8 cellular contexts compared by ENCODE assay signal in the genomic region with DNA sequence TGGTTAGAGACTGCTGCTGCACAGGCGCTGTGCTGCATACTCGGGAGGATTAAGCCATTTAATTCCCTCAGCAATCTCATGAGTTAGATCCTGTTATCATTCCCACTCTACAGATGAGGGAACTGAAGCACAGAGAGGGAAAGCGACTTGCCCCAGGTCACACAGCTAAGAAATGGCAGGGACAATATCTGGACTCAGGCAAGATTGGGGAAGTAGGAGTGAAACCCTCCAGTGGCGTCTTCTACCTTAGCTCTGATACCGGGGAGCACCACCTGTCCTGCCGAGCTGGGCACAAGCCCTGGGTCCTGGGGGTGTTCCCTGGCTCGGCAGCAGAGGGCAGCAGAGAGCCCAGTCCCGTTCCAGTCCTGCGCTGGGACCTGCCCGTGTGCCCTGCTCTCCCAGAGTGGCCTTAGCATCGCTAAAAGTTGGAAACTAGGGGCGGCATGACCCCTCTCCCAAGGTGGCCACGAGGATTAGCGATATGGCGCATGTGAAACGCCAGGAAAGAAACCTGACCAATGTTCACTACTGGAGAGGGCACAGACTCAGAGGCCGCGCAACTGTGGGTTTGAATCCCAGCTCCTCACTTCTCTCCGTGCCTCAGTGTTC. TPM values are rescaled to one million over a fixed set of nuclear protein-coding genes. Genes with fewer than 3 reads are reported as not detected.
A peak's percentile ranks its signal among the peaks of the same experiment; 100 is the strongest.
DNase-seq lines count a peak whose midpoint lies in the region; ATAC-seq, FAIRE-seq and TF ChIP-seq lines count a peak whose summit lies in the region.

No MANE protein-coding gene starts in this region.

- peak; percentile 13 to 28; a peak in 2 of 3 replicates for TF ChIP-seq POLR2A in H1 (IDR thresholded peaks at IDR 0.05; ENCODE audit: control extremely low read depth in 1 of 2, low read depth in 2 of 2, low read length in 2 of 2)

- FAIRE-seq in H1 (lab: Jason Lieb, UNC): peak; percentile 71

- no peak overlapping the region for H2BK5ac ChIP-seq in H1 (ENCODE audit: low read depth, low read length)

- peaks cover 0 to 5% (median 4%) of the 10 kb centered on the region in 4 experiments; a peak in 3 of 7 replicates for H3K27me3 ChIP-seq in H1 (replicated peaks in 1 of 4; ENCODE audit: control insufficient read depth in 3 of 4, extremely low read depth in 1 of 4, insufficient read depth in 3 of 4, low read length in 3 of 4)

- H4K8ac ChIP-seq in H1 (ENCODE audit: extremely low read depth, insufficient read depth, low read length): no peak overlapping the region

- peak overlapping the region; percentile 94; the same call in 1 of the 2 replicates for H2BK12ac ChIP-seq in H1 (ENCODE audit: low read depth, low read length)

- H2AK5ac ChIP-seq in H1 (ENCODE audit: low read depth, low read length): no peak overlapping the region

- no peak overlapping the region for H2BK20ac ChIP-seq in H1 (ENCODE audit: low read length)

- no peaks in the 10 kb centered on the region for H3K9me3 ChIP-seq in H1 (ENCODE audit: insufficient read depth in 2 of 2, low read depth in 1 of 2, low read length in 1 of 2)

- H3K4me3 ChIP-seq in H1 (ENCODE audit: extremely low read depth in 1 of 4, insufficient read depth in 2 of 4, low read depth in 3 of 4, low read length in 4 of 4): no peak overlapping the region

- peak overlapping the region in 1 of 2 experiments; percentile 45; a peak in 3 of 4 replicates for H3K4me2 ChIP-seq in H1 (ENCODE audit: insufficient read depth in 1 of 2, low read depth in 2 of 2, low read length in 2 of 2)

- no peak overlapping the region for H2BK15ac ChIP-seq in H1 (ENCODE audit: low read length)

- H4K20me1 ChIP-seq in H1 (replicated peaks in 1 of 2; ENCODE audit: control insufficient read depth in 1 of 2, insufficient read depth in 2 of 2, low read length in 2 of 2): peaks cover 0 to 2% of the 10 kb centered on the region in 2 experiments

- no peaks in the 10 kb centered on the region; the same call in 1 of the 2 replicates for H3K79me1 ChIP-seq in H1 (ENCODE audit: low read depth, low read length)

- no peak overlapping the region for H3K14ac ChIP-seq in H1 (ENCODE audit: insufficient read length)

- POLR2A ChIA-PET in HEK293T (lab: Yijun Ruan, JAX) (interaction anchor here (0.9 to 1.5 kb wide), 2 partner anchors 16 to 20 kb away, joined by 3 to 5 read pairs; no protein-coding TSS in a partner anchor), H1 (lab: Charles Lee; ENCODE audit: partially characterized antibody) (interaction anchor here (0.6 to 14.8 kb wide), 19 partner anchors 8 to 497 kb away, joined by 3 to 176 read pairs (median 3); a partner anchor contains a TSS)
- POLR2A ChIA-PET in activated CD8-positive, alpha-beta T cell treated with anti-CD3 and anti-CD28 coated beads for 36 hours (lab: Charles Lee): interaction anchor here (0.5 to 1.0 kb wide), 4 partner anchors 9 to 1779 kb away, joined by 3 read pairs; no protein-coding TSS in a partner anchor

- H3K27ac ChIP-seq in H1 (ENCODE audit: low read depth, low read length): no peak overlapping the region

- DNase-seq in CMK (ENCODE audit: low read depth) (peak; percentile 49), HEK293T (ENCODE audit: extremely low spot score) (peak; percentile 77), NCI-H774 (lab: John Stamatoyannopoulos, UW) (peak; percentile 36), H1 (ENCODE audit: low read depth in 1 of 2, low spot score in 2 of 2) (peak; percentile 67 to 99), naive B cell (peak; percentile 77)
- DNase-seq in activated CD8-positive, alpha-beta T cell treated with anti-CD3 and anti-CD28 coated beads for 36 hours: peak; percentile 86
- peak; percentile 64 for DNase-seq in stimulated activated naive CD4-positive, alpha-beta T cell treated with Interleukin-2 at 50 U/mL for 16 hours (lab: John Stamatoyannopoulos, UW)

- intact Hi-C loops in activated CD8-positive, alpha-beta T cell treated with anti-CD3 and anti-CD28 coated beads for 36 hours (cut with micrococcal nuclease): no loop called here

- TF ChIP-seq EP300 in H1 (IDR thresholded peaks at IDR 0.05; ENCODE audit: borderline replicate concordance in 1 of 2, low read depth in 2 of 2, low read length in 2 of 2): no peak

- H3K27me3 Mint-ChIP-seq in activated CD8-positive, alpha-beta T cell treated with anti-CD3 and anti-CD28 coated beads for 36 hours: peaks cover 17% of the 10 kb centered on the region
- H3K27me3 Mint-ChIP-seq in naive B cell: peaks cover 12 to 40% (median 26%) of the 10 kb centered on the region in 3 donors

- H2BK120ac ChIP-seq in H1 (replicated peaks; ENCODE audit: low read depth, low read length): no peak overlapping the region

- H3K9me3 Mint-ChIP-seq in activated CD8-positive, alpha-beta T cell treated with anti-CD3 and anti-CD28 coated beads for 36 hours: no peaks in the 10 kb centered on the region
- H3K9me3 Mint-ChIP-seq in naive B cell: peaks cover 0 to 3% (median 0%) of the 10 kb centered on the region in 7 donors

- H2AFZ ChIP-seq in H1 (ENCODE audit: low read length): no peak overlapping the region

- H3K4me1 ChIP-seq in H1 (replicated peaks in 1 of 4; ENCODE audit: control insufficient read depth in 3 of 4, insufficient read depth in 4 of 4, low read length in 3 of 4): peaks cover 0 to 21% (median 15%) of the 10 kb centered on the region in 4 experiments; a peak in 6 of 7 replicates

- H3K79me2 ChIP-seq in H1 (ENCODE audit: control insufficient read depth in 1 of 2, insufficient read depth in 2 of 2, low read length in 2 of 2): no peaks in the 10 kb centered on the region

- WGBS in H1 (ENCODE audit: extremely low coverage in 1 of 2, insufficient coverage in 1 of 2, insufficient read length in 1 of 2, insufficient replicate concordance in 2 of 2, low coverage in 1 of 2, low lambda C conversion rate in 2 of 2, missing lambda C conversion rate in 1 of 2), 2 experiments: 33% methylated on average over 19 of the region's 19 CpGs; no CpG with 5 or more reads in 1 of the 2 experiments

- H3K36me3 Mint-ChIP-seq in activated CD8-positive, alpha-beta T cell treated with anti-CD3 and anti-CD28 coated beads for 36 hours (ENCODE audit: low read depth): no peaks in the 10 kb centered on the region
- no peaks in the 10 kb centered on the region for H3K36me3 Mint-ChIP-seq in naive B cell

- TF ChIP-seq CTCF in activated CD8-positive, alpha-beta T cell treated with anti-CD3 and anti-CD28 coated beads for 36 hours (IDR thresholded peaks at IDR 0.05): peak; percentile 97
- TF ChIP-seq CTCF in H1 (IDR thresholded peaks at IDR 0.05; ENCODE audit: control extremely low read depth in 1 of 3, insufficient read depth in 1 of 3, low read depth in 1 of 3, low read length in 3 of 3): peak; percentile 94 to 99 (median 98)

- no peak overlapping the region for H3K4ac ChIP-seq in H1 (replicated peaks; ENCODE audit: insufficient read length, low read depth, low read length)

- H3K56ac ChIP-seq in H1 (replicated peaks; ENCODE audit: insufficient read length, low read depth, low read length): no peak overlapping the region

- H3K27ac Mint-ChIP-seq in activated CD8-positive, alpha-beta T cell treated with anti-CD3 and anti-CD28 coated beads for 36 hours: no peak overlapping the region
- H3K27ac Mint-ChIP-seq in naive B cell: peak overlapping the region in 2 of 6 donors; percentile 30 to 42

- H3K4me3 Mint-ChIP-seq in activated CD8-positive, alpha-beta T cell treated with anti-CD3 and anti-CD28 coated beads for 36 hours: no peak overlapping the region
- peak overlapping the region in 6 of 8 donors; percentile 23 to 83 (median 57) for H3K4me3 Mint-ChIP-seq in naive B cell

- CTCF ChIA-PET in HEK293T (lab: Yijun Ruan, JAX): interaction anchor here (0.5 to 2.1 kb wide), 8 partner anchors 11 to 422 kb away, joined by 3 to 14 read pairs (median 4); no protein-coding TSS in a partner anchor
- CTCF ChIA-PET in activated CD8-positive, alpha-beta T cell treated with anti-CD3 and anti-CD28 coated beads for 36 hours (lab: Charles Lee): interaction anchor here (0.6 to 4.1 kb wide), 41 partner anchors 9 to 299 kb away, joined by 3 to 60 read pairs (median 5); a partner anchor contains a TSS
- CTCF ChIA-PET in H1 (lab: Charles Lee; ENCODE audit: partially characterized antibody): interaction anchor here (0.7 to 5.5 kb wide), 39 partner anchors 9 to 192 kb away, joined by 3 to 105 read pairs (median 5); a partner anchor contains a TSS

- peak; percentile 37 for ATAC-seq in activated CD8-positive, alpha-beta T cell treated with anti-CD3 and anti-CD28 coated beads for 36 hours
- ATAC-seq in naive B cell (ENCODE audit: low read depth in 2 of 2) (peak; percentile 58), HG02623 (IDR thresholded peaks at IDR 0.05; ENCODE audit: unreplicated experiment) (no peak)

- no peak overlapping the region for H3K18ac ChIP-seq in H1 (ENCODE audit: extremely low read depth, low read length)

- H3K23ac ChIP-seq in H1 (ENCODE audit: insufficient read length): no peak overlapping the region

- no peak overlapping the region for H4K91ac ChIP-seq in H1 (replicated peaks; ENCODE audit: insufficient read length, low read length)

- peak; percentile 74 to 79 for TF ChIP-seq RAD21 in H1 (IDR thresholded peaks at IDR 0.05 in 1 of 2, conservative IDR thresholded peaks at IDR 0.05 in 1 of 2; ENCODE audit: low read depth in 2 of 2, low read length in 2 of 2)

- no peak overlapping the region for H3K9ac ChIP-seq in H1 (replicated peaks in 1 of 4; ENCODE audit: extremely low read depth in 1 of 4, low read depth in 3 of 4, low read length in 3 of 4)

- H4K5ac ChIP-seq in H1 (ENCODE audit: insufficient read length, low read depth, low read length): no peak overlapping the region

- H3K4me1 Mint-ChIP-seq in activated CD8-positive, alpha-beta T cell treated with anti-CD3 and anti-CD28 coated beads for 36 hours (ENCODE audit: low read depth): peaks cover 25% of the 10 kb centered on the region
- H3K4me1 Mint-ChIP-seq in naive B cell: peaks cover 32 to 37% (median 34%) of the 10 kb centered on the region in 3 donors

- H3K36me3 ChIP-seq in H1 (ENCODE audit: control insufficient read depth in 2 of 4, insufficient read depth in 4 of 4, low read length in 3 of 4): no peaks in the 10 kb centered on the region; a peak in 1 of 8 replicates

- peaks cover 6% of the 10 kb centered on the region; the same call in 1 of the 2 replicates for H3K23me2 ChIP-seq in H1 (ENCODE audit: low read depth, low read length)

RNA-seq across cellular contexts. Expression of a gene that starts 20.5 kb away (rescaled TPM):
- 10 to 100 TPM; 23.8 to 24.5 TPM for total RNA-seq in activated CD8-positive, alpha-beta T cell treated with anti-CD3 and anti-CD28 coated beads for 36 hours
- 67.7 and 71.4 TPM in 2 replicates for total RNA-seq in H1 (2021; fragmentation: NEBNext Ultra II Directional; extraction: Animal tissue kit (Norgen Biotek cat#: 25700))
- polyA plus RNA-seq in H1 (2011; rRNA removed) (43.7 and 62.5 TPM in 2 replicates), naive B cell (ENCODE audit: low read depth in 6 of 6) (10 to 100 TPM in 5 of 6 donors, 1 to 10 TPM in 1; 10.0 to 29.9 (median 20.3) TPM)
- 59.5 TPM for polyA plus RNA-seq in H1 (2011; cell fraction: cytosol; rRNA removed)
- 225 TPM for polyA plus RNA-seq in H1 (2011; cell fraction: nucleus; rRNA removed)
- 64.0 to 76.5 TPM (median 71.8 TPM) in 4 replicates for polyA plus RNA-seq in H1 (2012, experiment 1 of 2)
- polyA plus RNA-seq in H1 (2012, experiment 2 of 2): 35.7 TPM
- 44.2 TPM for polyA plus RNA-seq in H1 (2013, experiment 1 of 2)
- 37.5 TPM for polyA plus RNA-seq in H1 (2013, experiment 2 of 2)
- 53.7 and 70.7 TPM in 2 replicates for polyA minus RNA-seq in H1 (2011; rRNA and poly(A)+ RNA removed)
- 28.7 TPM for polyA minus RNA-seq in H1 (2011; cell fraction: cytosol; rRNA and poly(A)+ RNA removed)
- polyA minus RNA-seq in H1 (2011; cell fraction: nucleus; rRNA and poly(A)+ RNA removed): 65.5 TPM

RNA-seq across cellular contexts. Expression of a gene that starts 21.9 kb away (rescaled TPM):
- total RNA-seq in activated CD8-positive, alpha-beta T cell treated with anti-CD3 and anti-CD28 coated beads for 36 hours: 1 to 10 TPM; 3.4 to 4.0 TPM
- 12.4 and 13.6 TPM in 2 replicates for total RNA-seq in H1 (2021; fragmentation: NEBNext Ultra II Directional; extraction: Animal tissue kit (Norgen Biotek cat#: 25700))
- polyA plus RNA-seq in H1 (2011; rRNA removed) (2.7 and 7.3 TPM in 2 replicates), naive B cell (ENCODE audit: low read depth in 6 of 6) (not detected)
- polyA plus RNA-seq in H1 (2011; cell fraction: cytosol; rRNA removed): 3.4 TPM
- polyA plus RNA-seq in H1 (2011; cell fraction: nucleus; rRNA removed): 11.6 TPM
- 6.8 to 10.4 TPM (median 9.6 TPM) in 4 replicates for polyA plus RNA-seq in H1 (2012, experiment 1 of 2)
- 4.1 TPM for polyA plus RNA-seq in H1 (2012, experiment 2 of 2)
- polyA plus RNA-seq in H1 (2013, experiment 1 of 2): 10.0 TPM
- polyA plus RNA-seq in H1 (2013, experiment 2 of 2): 8.2 TPM
- 0.90 and 1.2 TPM in 2 replicates for polyA minus RNA-seq in H1 (2011; rRNA and poly(A)+ RNA removed)
- 5.9 TPM for polyA minus RNA-seq in H1 (2011; cell fraction: cytosol; rRNA and poly(A)+ RNA removed)
- polyA minus RNA-seq in H1 (2011; cell fraction: nucleus; rRNA and poly(A)+ RNA removed): 5.9 TPM

RNA-seq across cellular contexts. Expression of a gene that starts 34.3 kb away (rescaled TPM):
- 1 to 10 TPM; 1.3 to 1.5 TPM for total RNA-seq in activated CD8-positive, alpha-beta T cell treated with anti-CD3 and anti-CD28 coated beads for 36 hours
- total RNA-seq in H1 (2021; fragmentation: NEBNext Ultra II Directional; extraction: Animal tissue kit (Norgen Biotek cat#: 25700)): 0.89 and 1.0 TPM in 2 replicates
- polyA plus RNA-seq in H1 (2011; rRNA removed): 0.45 and 0.61 TPM in 2 replicates
- 0.28 TPM for polyA plus RNA-seq in H1 (2011; cell fraction: cytosol; rRNA removed)
- 1.3 TPM for polyA plus RNA-seq in H1 (2011; cell fraction: nucleus; rRNA removed)
- 0.66 to 0.84 TPM (median 0.73 TPM) in 4 replicates for polyA plus RNA-seq in H1 (2012, experiment 1 of 2)
- 0.68 TPM for polyA plus RNA-seq in H1 (2012, experiment 2 of 2)
- polyA plus RNA-seq in H1 (2013, experiment 1 of 2): 0.39 TPM
- 0.44 TPM for polyA plus RNA-seq in H1 (2013, experiment 2 of 2)
- 0.68 and 1.9 TPM in 2 replicates for polyA minus RNA-seq in H1 (2011; rRNA and poly(A)+ RNA removed)
- polyA minus RNA-seq in H1 (2011; cell fraction: cytosol; rRNA and poly(A)+ RNA removed): 0.37 TPM
- 0.80 TPM for polyA minus RNA-seq in H1 (2011; cell fraction: nucleus; rRNA and poly(A)+ RNA removed)
- under 1 TPM in 5 of 6 donors, not detected in 1; 0.12 to 0.72 (median 0.24) TPM for polyA plus RNA-seq in naive B cell (ENCODE audit: low read depth in 6 of 6)

RNA-seq across cellular contexts. Expression of a gene that starts 43.9 kb away (rescaled TPM):
- total RNA-seq in activated CD8-positive, alpha-beta T cell treated with anti-CD3 and anti-CD28 coated beads for 36 hours: 10 to 100 TPM; 49.4 to 50.1 TPM
- 61.9 and 64.9 TPM in 2 replicates for total RNA-seq in H1 (2021; fragmentation: NEBNext Ultra II Directional; extraction: Animal tissue kit (Norgen Biotek cat#: 25700))
- 36.9 and 46.4 TPM in 2 replicates for polyA plus RNA-seq in H1 (2011; rRNA removed)
- polyA plus RNA-seq in H1 (2011; cell fraction: cytosol; rRNA removed): 44.2 TPM
- polyA plus RNA-seq in H1 (2011; cell fraction: nucleus; rRNA removed): 30.1 TPM
- polyA plus RNA-seq in H1 (2012, experiment 1 of 2): 25.4 to 44.2 TPM (median 41.0 TPM) in 4 replicates
- polyA plus RNA-seq in H1 (2012, experiment 2 of 2): 36.9 TPM
- polyA plus RNA-seq in H1 (2013, experiment 1 of 2): 18.6 TPM
- 17.3 TPM for polyA plus RNA-seq in H1 (2013, experiment 2 of 2)
- 11.5 and 19.1 TPM in 2 replicates for polyA minus RNA-seq in H1 (2011; rRNA and poly(A)+ RNA removed)
- 24.4 TPM for polyA minus RNA-seq in H1 (2011; cell fraction: cytosol; rRNA and poly(A)+ RNA removed)
- 18.2 TPM for polyA minus RNA-seq in H1 (2011; cell fraction: nucleus; rRNA and poly(A)+ RNA removed)
- polyA plus RNA-seq in naive B cell (ENCODE audit: low read depth in 6 of 6): 10 to 100 TPM; 27.8 to 44.8 (median 37.1) TPM

Comparison
In these comparisons a context has a peak if more than half of its experiments do, and no peak if none do; other contexts are left out.
1. DNase-seq: peak in every context shown above with its lines; median percentile 86 in activated CD8-positive, alpha-beta T cell treated with anti-CD3 and anti-CD28 coated beads for 36 hours; 83 in H1; 77 in HEK293T; 77 in naive B cell; 64 in stimulated activated naive CD4-positive, alpha-beta T cell treated with Interleukin-2 at 50 U/mL for 16 hours; 49 in CMK; 36 in NCI-H774.